ENCODE assay signal across 10 cellular contexts in the genomic region with DNA sequence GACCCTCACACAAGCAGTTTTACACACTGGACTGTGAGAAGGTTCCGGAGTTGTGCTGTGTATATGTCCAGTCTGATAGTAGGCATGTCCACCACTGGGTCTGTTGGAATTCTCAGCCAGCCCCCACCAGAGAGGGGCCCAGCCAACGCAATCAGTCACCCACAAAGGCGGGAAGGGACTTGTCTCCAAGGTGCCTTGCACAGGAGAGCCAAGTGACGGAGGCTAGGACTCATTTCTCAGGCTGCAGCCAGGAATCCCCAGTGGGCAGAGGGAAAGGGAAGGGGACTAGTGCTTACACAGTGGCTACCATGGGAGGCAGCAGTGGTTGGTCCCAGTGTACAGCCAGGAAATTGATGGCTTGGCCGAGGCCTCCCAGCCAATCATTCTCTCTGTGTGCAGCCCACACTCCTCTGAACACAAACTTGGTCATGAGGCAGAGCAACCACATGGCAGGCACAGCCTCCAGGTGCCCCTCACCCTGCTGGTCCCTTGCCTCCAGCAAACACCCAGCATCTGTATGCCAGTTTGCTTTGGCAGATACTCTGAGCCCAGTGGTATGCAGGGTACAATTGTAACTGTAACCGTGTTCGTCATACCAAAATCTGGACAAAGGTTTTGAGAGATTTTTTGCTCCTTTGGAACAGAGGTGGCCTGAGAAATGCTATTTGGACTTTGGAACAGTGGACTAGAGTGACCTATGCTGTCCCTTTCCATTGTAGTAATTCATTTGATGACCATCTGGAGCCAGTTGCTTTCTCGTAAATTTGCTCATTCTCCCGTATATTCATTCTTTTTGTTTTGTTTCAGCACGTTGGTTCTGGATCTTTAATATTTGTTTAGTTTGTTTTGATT.
DNase-seq lines count a peak whose midpoint lies in the region; ATAC-seq and TF ChIP-seq lines count a peak whose summit lies in the region.
"Had no signal": no experiment of that assay in that cellular context is flagged by ENCODE, and none has a peak within 500 bp of the region (broad histone marks: within the 10 kb centered on the region; RNA-seq: fewer than 3 reads in every experiment).

No MANE protein-coding gene starts in this region.

- TF ChIP-seq EP300 in neural cell (conservative IDR thresholded peaks at IDR 0.05; ENCODE audit: poor library complexity, severe bottlenecking) = no peak

- H3K79me2 ChIP-seq in MM.1S (ENCODE audit: low read length) (peaks cover 16% of the 10 kb centered on the region; the same call in 1 of the 2 replicates), neural cell (replicated peaks; ENCODE audit: insufficient read depth, low read length) (peaks cover 96% of the 10 kb centered on the region)

- TF ChIP-seq CTCF in MM.1S (IDR thresholded peaks at IDR 0.05; ENCODE audit: low read length) (no peak), neural cell (IDR thresholded peaks at IDR 0.05; ENCODE audit: poor library complexity, severe bottlenecking) (no peak)

- DNase-seq in C1 segment of cervical spinal cord (lab: John Stamatoyannopoulos, UW) (peak in 8 of 14 donors; percentile 14 to 70 (median 28)), MM.1S (no peak), dermis blood vessel endothelial cell (peak; percentile 51)

- H3K4me2 ChIP-seq in MM.1S (ENCODE audit: low read depth, low read length) (0 out of 2 replicates have a peak overlapping the region, but pooled peaks have one; percentile 4), neural cell (ENCODE audit: low read length) (no peak overlapping the region)

- no peaks in the 10 kb centered on the region for H3K36me3 ChIP-seq in MM.1S (replicated peaks; ENCODE audit: insufficient read depth, low read length)
- no peaks in the 10 kb centered on the region for H3K36me3 ChIP-seq in neural cell (ENCODE audit: insufficient read depth, low read length)
- H3K36me3 ChIP-seq: cardiac muscle cell, neutrophil had no signal

- H3K4me3 ChIP-seq in MM.1S (ENCODE audit: low read length) (no peak overlapping the region), neural cell (ENCODE audit: low read length) (peak overlapping the region; percentile 99)
- H3K4me3 ChIP-seq: cardiac muscle cell had no signal

- H4K20me1 ChIP-seq in MM.1S (ENCODE audit: insufficient read depth, low read length) (no peaks in the 10 kb centered on the region), neural cell (ENCODE audit: insufficient read depth) (peaks cover 71% of the 10 kb centered on the region)

- H3K27me3 ChIP-seq in MM.1S (replicated peaks; ENCODE audit: insufficient read depth, low read length) = no peaks in the 10 kb centered on the region
- H3K27me3 ChIP-seq in neural cell (ENCODE audit: insufficient read depth, low read depth, low read length) = no peaks in the 10 kb centered on the region
- H3K27me3 ChIP-seq: cardiac muscle cell, neutrophil had no signal

- H3K9me3 ChIP-seq in MM.1S (replicated peaks; ENCODE audit: insufficient read depth, low read length) (no peaks in the 10 kb centered on the region), neural cell (ENCODE audit: low read length) (no peaks in the 10 kb centered on the region)
- H3K9me3 ChIP-seq: neutrophil had no signal

- no peak for TF ChIP-seq RAD21 in neural cell (conservative IDR thresholded peaks at IDR 0.05)

- peaks cover 41% of the 10 kb centered on the region for H3K4me1 ChIP-seq in MM.1S (ENCODE audit: low read length)

- H3F3A ChIP-seq in MM.1S (ENCODE audit: insufficient read depth, low read length) (peaks cover 9% of the 10 kb centered on the region; the same call in 1 of the 2 replicates), neural cell (ENCODE audit: insufficient read depth, low read length, poor library complexity, severe bottlenecking) (peaks cover 3% of the 10 kb centered on the region)

- no peak overlapping the region for H3K9ac ChIP-seq in MM.1S (ENCODE audit: low read length)
- no peak overlapping the region for H3K9ac ChIP-seq in neural cell (ENCODE audit: low read length)

- ATAC-seq in HG02852 (IDR thresholded peaks at IDR 0.05; ENCODE audit: unreplicated experiment) = no peak
- ATAC-seq in HG02759 (IDR thresholded peaks at IDR 0.05; ENCODE audit: unreplicated experiment) = no peak
- no peak for ATAC-seq in GM21619 (IDR thresholded peaks at IDR 0.05; ENCODE audit: unreplicated experiment)
- no peak for ATAC-seq in GM18868 (IDR thresholded peaks at IDR 0.05; ENCODE audit: unreplicated experiment)

- H3K27ac ChIP-seq in MM.1S (ENCODE audit: low read length) (no peak overlapping the region), neural cell (ENCODE audit: low read length) (no peak overlapping the region)
- H3K27ac ChIP-seq: cardiac muscle cell, neutrophil had no signal

- H2AFZ ChIP-seq in MM.1S (ENCODE audit: low read length) (no peak overlapping the region), neural cell (ENCODE audit: low read depth, low read length) (no peak overlapping the region)

- H3K9me2 ChIP-seq in MM.1S (replicated peaks; ENCODE audit: insufficient read depth, low read length) = no peaks in the 10 kb centered on the region
- H3K9me2 ChIP-seq in neural cell (ENCODE audit: insufficient read depth, low read length) = no peaks in the 10 kb centered on the region

TF ChIP-seq in neural cell, 6 proteins besides CTCF, POLR2A, EP300 and RAD21:
- no peak for TF ChIP-seq SMC3 (conservative IDR thresholded peaks at IDR 0.05; ENCODE audit: poor library complexity)
- peak; percentile 30 for TF ChIP-seq POLR2AphosphoS5 (IDR thresholded peaks at IDR 0.05)
- TF ChIP-seq EZH2 (IDR thresholded peaks at IDR 0.05; ENCODE audit: borderline replicate concordance, insufficient read depth, low read length, poor library complexity, severe bottlenecking) = no peak
- TF ChIP-seq, protein P1, sequence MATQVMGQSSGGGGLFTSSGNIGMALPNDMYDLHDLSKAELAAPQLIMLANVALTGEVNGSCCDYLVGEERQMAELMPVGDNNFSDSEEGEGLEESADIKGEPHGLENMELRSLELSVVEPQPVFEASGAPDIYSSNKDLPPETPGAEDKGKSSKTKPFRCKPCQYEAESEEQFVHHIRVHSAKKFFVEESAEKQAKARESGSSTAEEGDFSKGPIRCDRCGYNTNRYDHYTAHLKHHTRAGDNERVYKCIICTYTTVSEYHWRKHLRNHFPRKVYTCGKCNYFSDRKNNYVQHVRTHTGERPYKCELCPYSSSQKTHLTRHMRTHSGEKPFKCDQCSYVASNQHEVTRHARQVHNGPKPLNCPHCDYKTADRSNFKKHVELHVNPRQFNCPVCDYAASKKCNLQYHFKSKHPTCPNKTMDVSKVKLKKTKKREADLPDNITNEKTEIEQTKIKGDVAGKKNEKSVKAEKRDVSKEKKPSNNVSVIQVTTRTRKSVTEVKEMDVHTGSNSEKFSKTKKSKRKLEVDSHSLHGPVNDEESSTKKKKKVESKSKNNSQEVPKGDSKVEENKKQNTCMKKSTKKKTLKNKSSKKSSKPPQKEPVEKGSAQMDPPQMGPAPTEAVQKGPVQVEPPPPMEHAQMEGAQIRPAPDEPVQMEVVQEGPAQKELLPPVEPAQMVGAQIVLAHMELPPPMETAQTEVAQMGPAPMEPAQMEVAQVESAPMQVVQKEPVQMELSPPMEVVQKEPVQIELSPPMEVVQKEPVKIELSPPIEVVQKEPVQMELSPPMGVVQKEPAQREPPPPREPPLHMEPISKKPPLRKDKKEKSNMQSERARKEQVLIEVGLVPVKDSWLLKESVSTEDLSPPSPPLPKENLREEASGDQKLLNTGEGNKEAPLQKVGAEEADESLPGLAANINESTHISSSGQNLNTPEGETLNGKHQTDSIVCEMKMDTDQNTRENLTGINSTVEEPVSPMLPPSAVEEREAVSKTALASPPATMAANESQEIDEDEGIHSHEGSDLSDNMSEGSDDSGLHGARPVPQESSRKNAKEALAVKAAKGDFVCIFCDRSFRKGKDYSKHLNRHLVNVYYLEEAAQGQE (IDR thresholded peaks at IDR 0.05; ENCODE audit: borderline replicate concordance) = no peak
- TF ChIP-seq MXI1 (conservative IDR thresholded peaks at IDR 0.05; ENCODE audit: poor library complexity, severe bottlenecking) = no peak
- TF ChIP-seq TAF1 (IDR thresholded peaks at IDR 0.05; ENCODE audit: low read depth) = no peak
TF ChIP-seq in neural cell: peak in this region for 1.
